18 cellular contexts compared by ENCODE assay signal in genomic region chr7:43655584-43655983, GRCh38.
DNase-seq lines count a peak whose midpoint lies in the region; ATAC-seq and TF ChIP-seq lines count a peak whose summit lies in the region.
"Had no signal": no experiment of that assay in that cellular context is flagged by ENCODE, and none has a peak within 500 bp of the region (broad histone marks: within the 10 kb centered on the region; RNA-seq: fewer than 3 reads in every experiment).

No MANE protein-coding gene starts in this region.

- H3K4me3 Mint-ChIP-seq in activated naive CD4-positive, alpha-beta T cell treated with anti-CD3 and anti-CD28 coated beads, Interleukin-2, amount 50 U/mL, for 24 hours, result no peak overlapping the region
- H3K4me3 Mint-ChIP-seq in CD4-positive, alpha-beta memory T cell, result peak overlapping the region in 1 of 8 donors; percentile 40

- BruUV-seq in PC-3 (replicated peaks; lab: Mats Ljungman, UMichigan), result no TSS peak

- no peaks in the 10 kb centered on the region for H3K9me3 ChIP-seq in PC-3 (ENCODE audit: low read length)
- H3K9me3 ChIP-seq in CD4-positive, alpha-beta memory T cell (ENCODE audit: control insufficient read depth in 1 of 2, low read length in 2 of 2), result no peaks in the 10 kb centered on the region
- H3K9me3 ChIP-seq in thyroid gland, result no peaks in the 10 kb centered on the region
- H3K9me3 ChIP-seq: HAP-1 had no signal

- 98% methylated on average over 3 of the region's 3 CpGs for WGBS in thyroid gland, 2 donors

- H3K27ac ChIP-seq in PC-3 (ENCODE audit: low read length) (no peak overlapping the region), thyroid gland (no peak overlapping the region)
- no peak overlapping the region for H3K27ac ChIP-seq in CD4-positive, alpha-beta memory T cell (ENCODE audit: low read depth, low read length)
- H3K27ac ChIP-seq: C4-2B, RWPE1 had no signal

- H3K27ac Mint-ChIP-seq in activated naive CD4-positive, alpha-beta T cell treated with anti-CD3 and anti-CD28 coated beads, Interleukin-2, amount 50 U/mL, for 24 hours, result peak overlapping the region; percentile 55
- peak overlapping the region in 3 of 7 donors; percentile 44 to 68 (median 44) for H3K27ac Mint-ChIP-seq in CD4-positive, alpha-beta memory T cell

- no peaks in the 10 kb centered on the region for H3F3A ChIP-seq in PC-3 (ENCODE audit: low read length, unreplicated experiment)

- H3K36me3 Mint-ChIP-seq in activated naive CD4-positive, alpha-beta T cell treated with anti-CD3 and anti-CD28 coated beads, Interleukin-2, amount 50 U/mL, for 24 hours, result peaks cover 31% of the 10 kb centered on the region
- H3K36me3 Mint-ChIP-seq in CD4-positive, alpha-beta memory T cell, result peaks cover 13 to 26% of the 10 kb centered on the region in 2 donors

- POLR2A ChIA-PET in PC-3 (lab: Charles Lee; ENCODE audit: unreplicated experiment), result no interaction called here
- POLR2A ChIA-PET in CD4-positive, alpha-beta memory T cell (lab: Charles Lee; ENCODE audit: partially characterized antibody), result interaction anchor here (0.6 to 1.6 kb wide), 3 partner anchors 9 to 73 kb away, joined by 3 to 7 read pairs (median 3); partner anchors contain the start of gene STK17A

- peaks cover 81% of the 10 kb centered on the region for H3K4me1 Mint-ChIP-seq in activated naive CD4-positive, alpha-beta T cell treated with anti-CD3 and anti-CD28 coated beads, Interleukin-2, amount 50 U/mL, for 24 hours
- H3K4me1 Mint-ChIP-seq in CD4-positive, alpha-beta memory T cell, result peaks cover 52 to 79% (median 68%) of the 10 kb centered on the region in 4 donors

- no peaks in the 10 kb centered on the region for H4K20me1 ChIP-seq in PC-3 (ENCODE audit: low read length)

- H3K36me3 ChIP-seq in PC-3 (ENCODE audit: low read depth, low read length) (peaks cover 14% of the 10 kb centered on the region), thyroid gland (no peaks in the 10 kb centered on the region)
- H3K36me3 ChIP-seq in CD4-positive, alpha-beta memory T cell (ENCODE audit: insufficient read depth, low read length), result no peaks in the 10 kb centered on the region

- no peaks in the 10 kb centered on the region for H3K9me2 ChIP-seq in PC-3 (replicated peaks; ENCODE audit: low read length)

- H3K79me2 ChIP-seq in PC-3 (ENCODE audit: low read length), result peaks cover 83% of the 10 kb centered on the region

- H3K9ac ChIP-seq in PC-3 (ENCODE audit: low read length), result no peak overlapping the region

- H3K4me2 ChIP-seq in PC-3 (ENCODE audit: low read length), result no peak overlapping the region

- CTCF ChIA-PET in PC-3 (lab: Charles Lee), result no interaction called here
- CTCF ChIA-PET in CD4-positive, alpha-beta memory T cell (lab: Charles Lee; ENCODE audit: partially characterized antibody), result interaction anchor here (1.3 kb wide), 1 partner anchor 44 kb away, joined by 5 read pairs; no protein-coding TSS in a partner anchor

- no peak for DNase-seq in activated naive CD4-positive, alpha-beta T cell treated with anti-CD3 and anti-CD28 coated beads, Interleukin-2, amount 50 U/mL, for 16 hours
- peak; percentile 59 for DNase-seq in Daoy (ENCODE audit: low read depth)
- peak; percentile 36 for DNase-seq in PC-3
- no peak for DNase-seq in CD4-positive, alpha-beta memory T cell
- no peak for DNase-seq in thyroid gland
- DNase-seq: AML-193, COR-L47, DMS153, GF-D8, NCI-H1105 treated with DMSO at 0.1 percent for 48 hours, NCI-H1694, NCI-H524, SIG-M5 had no signal

- H3K27me3 Mint-ChIP-seq in activated naive CD4-positive, alpha-beta T cell treated with anti-CD3 and anti-CD28 coated beads, Interleukin-2, amount 50 U/mL, for 24 hours, result no peaks in the 10 kb centered on the region
- H3K27me3 Mint-ChIP-seq in CD4-positive, alpha-beta memory T cell, result no peaks in the 10 kb centered on the region

- intact Hi-C loops in PC-3 (cut with micrococcal nuclease) (no loop called here), thyroid gland (cut with DNase I) (no loop called here)
- intact Hi-C loops in CD4-positive, alpha-beta memory T cell (cut with micrococcal nuclease), result no loop called here

- peaks cover 7% of the 10 kb centered on the region for H3K9me3 Mint-ChIP-seq in activated naive CD4-positive, alpha-beta T cell treated with anti-CD3 and anti-CD28 coated beads, Interleukin-2, amount 50 U/mL, for 24 hours
- H3K9me3 Mint-ChIP-seq in CD4-positive, alpha-beta memory T cell, result peaks cover 0 to 4% (median 0%) of the 10 kb centered on the region in 8 donors

- H3K4me3 ChIP-seq in PC-3 (ENCODE audit: low read length) (no peak overlapping the region), thyroid gland (replicated peaks in 1 of 3) (no peak overlapping the region)
- no peak overlapping the region for H3K4me3 ChIP-seq in CD4-positive, alpha-beta memory T cell (ENCODE audit: low read length in 2 of 2)
- H3K4me3 ChIP-seq: HAP-1 had no signal

- ATAC-seq in PC-3 (no peak), GM19324 (IDR thresholded peaks at IDR 0.05; ENCODE audit: low FRiP score, unreplicated experiment) (no peak)

- peaks cover 51% of the 10 kb centered on the region for H3K4me1 ChIP-seq in PC-3 (ENCODE audit: insufficient read depth, low read length)
- H3K4me1 ChIP-seq in CD4-positive, alpha-beta memory T cell (ENCODE audit: insufficient read depth, low read length), result peaks cover 68% of the 10 kb centered on the region
- peaks cover 0 to 26% of the 10 kb centered on the region in 2 donors for H3K4me1 ChIP-seq in thyroid gland

- no peak overlapping the region for H2AFZ ChIP-seq in PC-3 (ENCODE audit: low read length)

- TF ChIP-seq CTCF in PC-3 (conservative IDR thresholded peaks at IDR 0.05; ENCODE audit: low read depth, low read length), result no peak
- no peak for TF ChIP-seq CTCF in thyroid gland (IDR thresholded peaks at IDR 0.05)

- H3K27me3 ChIP-seq in PC-3 (ENCODE audit: low read length), result no peaks in the 10 kb centered on the region
- no peaks in the 10 kb centered on the region for H3K27me3 ChIP-seq in CD4-positive, alpha-beta memory T cell (ENCODE audit: insufficient read depth, low read length)
- no peaks in the 10 kb centered on the region for H3K27me3 ChIP-seq in thyroid gland

- no peak for TF ChIP-seq POLR2A in thyroid gland (IDR thresholded peaks at IDR 0.05)

Comparison
In these comparisons a context has a peak if more than half of its experiments do, and no peak if none do; other contexts are left out.
1. DNase-seq: peak in Daoy (single experiment) and PC-3 (single experiment); none in activated naive CD4-positive, alpha-beta T cell treated with anti-CD3 and anti-CD28 coated beads, Interleukin-2, amount 50 U/mL, for 16 hours (single experiment), CD4-positive, alpha-beta memory T cell (0 of 5) and thyroid gland (0 of 2).